Comparison of ENCODE assay signal across 26 cellular contexts in genomic region chr7:136845899-136846465, GRCh38.
A peak's percentile ranks its signal among the peaks of the same experiment; 100 is the strongest.
DNase-seq lines count a peak whose midpoint lies in the region; ATAC-seq lines count a peak whose summit lies in the region.
"Had no signal": no experiment of that assay in that cellular context is flagged by ENCODE, and none has a peak within 500 bp of the region (broad histone marks: within the 10 kb centered on the region; RNA-seq: fewer than 3 reads in every experiment).

No MANE protein-coding gene starts in this region.

- H3K9ac ChIP-seq in adipocyte (ENCODE audit: low read length) = no peak overlapping the region

- no peaks in the 10 kb centered on the region for H3K27me3 ChIP-seq in adipocyte (replicated peaks; ENCODE audit: control insufficient read depth, insufficient read depth, low read length)
- H3K27me3 ChIP-seq: adrenal gland, MG63, Peyer's patch, uterus had no signal

- ATAC-seq in activated CD4-positive, CD25-positive, alpha-beta regulatory T cell treated with anti-CD3 and anti-CD28 coated beads, Interleukin-2, amount 50 U/mL, for 24 hours = no peak
- ATAC-seq: CD8-positive, alpha-beta T cell; natural killer cell had no signal

- H3K9me3 ChIP-seq in adipocyte (ENCODE audit: control insufficient read depth, low read length) = no peaks in the 10 kb centered on the region
- H3K9me3 ChIP-seq: adrenal gland, HAP-1, MG63, Peyer's patch, uterus had no signal

- no peaks in the 10 kb centered on the region for H3K36me3 ChIP-seq in adipocyte (ENCODE audit: control insufficient read depth, insufficient read depth, low read length, severe bottlenecking)
- H3K36me3 ChIP-seq: adrenal gland, HAP-1, MG63, Peyer's patch, uterus had no signal

- no peak overlapping the region for H3K4me3 ChIP-seq in adipocyte (ENCODE audit: low read length)
- H3K4me3 ChIP-seq: adrenal gland, HAP-1, MG63, Peyer's patch, uterus had no signal

- in situ Hi-C loops in KBM-7 (cut with MboI; ENCODE audit: low pct_unique_long_range_greater_than_20kb, low sequenced_read_pairs) = no loop called here

- peak; percentile 26 for DNase-seq in KBM-7
- peak; percentile 17 for DNase-seq in NOMO-1 treated with dmso at 0.1 percent for 144 hours (lab: John Stamatoyannopoulos, UW; ENCODE audit: unreplicated experiment)
- peak; percentile 7 for DNase-seq in adipocyte (ENCODE audit: low read depth)
- peak; percentile 17 for DNase-seq in stromal cell of bone marrow (ENCODE audit: low read depth)
- DNase-seq in NCI-H82 (lab: John Stamatoyannopoulos, UW) = no peak
- DNase-seq in OCI-M2 (lab: John Stamatoyannopoulos, UW; ENCODE audit: unreplicated experiment) = no peak
- DNase-seq: activated CD4-positive, alpha-beta T cell treated with anti-CD3 and anti-CD28 coated beads for 48 hours; activated naive CD4-positive, alpha-beta T cell; activated T-cell treated with anti-CD3 and anti-CD28 coated beads, Interleukin-2, amount 50 U/mL, for 48 hours; adrenal gland; CD8-positive, alpha-beta T cell; DMS153; effector CD4-positive, alpha-beta T cell; head of caudate nucleus; kidney; MG63; natural killer cell; NCI-H146; NCI-H2107; NCI-H446; occipital lobe; Peyer's patch; SHP77 treated with DMSO at 0.1 percent for 48 hours; uterus had no signal

- no peaks in the 10 kb centered on the region for H3K4me1 ChIP-seq in adipocyte (ENCODE audit: control insufficient read depth, insufficient read depth, low read length)
- H3K4me1 ChIP-seq: adrenal gland, HAP-1, Peyer's patch, uterus had no signal

Comparison
In these comparisons a context has a peak if more than half of its experiments do, and no peak if none do; other contexts are left out.
1. DNase-seq: peak in KBM-7 (single experiment), NOMO-1 treated with dmso at 0.1 percent for 144 hours (single experiment), adipocyte (single experiment) and stromal cell of bone marrow (single experiment); none in NCI-H82 (single experiment) and OCI-M2 (single experiment).